ENCODE assay signal across 9 cellular contexts in the genomic region with DNA sequence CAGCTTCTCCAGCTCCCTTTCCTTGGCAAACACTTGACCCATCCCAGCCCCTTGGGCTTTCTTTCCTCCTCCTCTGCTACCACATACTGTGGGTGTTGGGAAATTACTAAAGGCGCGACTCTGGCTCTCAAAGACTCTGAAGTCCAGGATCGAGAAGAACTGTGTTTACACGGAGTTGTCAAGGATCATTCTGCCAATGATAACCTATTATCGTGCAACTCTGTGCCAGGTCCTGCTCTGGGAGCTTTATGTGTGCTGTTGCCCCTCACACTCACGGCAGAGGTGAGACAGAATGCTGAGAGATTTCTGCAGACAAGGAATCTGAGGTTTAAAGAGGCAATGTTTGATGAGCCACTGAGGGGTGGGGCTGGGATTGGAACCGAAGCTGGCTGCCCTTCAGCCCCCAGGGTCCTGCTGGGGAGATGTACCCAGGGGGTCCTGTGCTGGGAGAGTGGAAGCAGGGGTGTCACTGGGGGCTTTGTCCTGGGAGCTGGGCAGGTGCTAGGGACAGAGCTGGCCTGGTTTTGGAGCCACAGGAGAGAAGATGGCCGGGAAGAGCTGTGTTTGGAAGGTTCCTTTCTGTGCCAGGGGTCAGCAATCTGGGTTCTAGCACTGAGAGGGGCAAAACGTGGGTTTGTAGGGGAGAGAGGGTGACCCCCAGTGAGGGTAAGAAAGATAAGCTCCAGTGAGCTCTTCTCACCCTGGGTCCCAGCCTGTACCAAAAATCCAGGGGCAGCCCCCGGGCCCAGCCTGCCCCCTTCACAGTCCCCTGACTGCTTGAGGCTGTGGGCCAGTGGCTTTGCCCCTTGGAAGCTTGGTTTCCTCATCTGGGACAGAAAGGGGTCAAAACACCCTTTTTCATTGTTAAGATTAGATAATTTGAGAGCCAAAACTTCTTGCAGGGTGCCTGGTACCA.
DNase-seq lines count a peak whose midpoint lies in the region; ATAC-seq, FAIRE-seq and TF ChIP-seq lines count a peak whose summit lies in the region.
"Had no signal": no experiment of that assay in that cellular context is flagged by ENCODE, and none has a peak within 500 bp of the region (broad histone marks: within the 10 kb centered on the region; RNA-seq: fewer than 3 reads in every experiment).

No MANE protein-coding gene starts in this region.

- H3K9me3 ChIP-seq in astrocyte (ENCODE audit: insufficient read depth, low read depth, low read length), result no peaks in the 10 kb centered on the region

- H3K4me2 ChIP-seq in astrocyte (ENCODE audit: low read length), result peak overlapping the region; percentile 70

- H3K4me1 ChIP-seq in astrocyte (ENCODE audit: insufficient read depth, low read length), result peaks cover 50% of the 10 kb centered on the region
- peaks cover 8% of the 10 kb centered on the region for H3K4me1 ChIP-seq in urinary bladder (ENCODE audit: insufficient read depth)

- no peak for DNase-seq in activated T-cell treated with anti-CD3 and anti-CD28 coated beads, Interleukin-2, amount 50 U/mL, for 4 hours
- no peak for DNase-seq in activated T-cell treated with anti-CD3 and anti-CD28 coated beads for 4 hours
- DNase-seq in astrocyte (ENCODE audit: low read depth), result no peak
- peak; percentile 71 for DNase-seq in mesenteric fat pad (ENCODE audit: low spot score)
- DNase-seq: NCI-H1092 treated with DMSO at 0.1 percent for 48 hours had no signal

- no peak for FAIRE-seq in astrocyte (lab: Jason Lieb, UNC)

- H3K9ac ChIP-seq in astrocyte (ENCODE audit: low read length), result peak overlapping the region; percentile 76

- H3K4me3 ChIP-seq in astrocyte (ENCODE audit: insufficient read depth, low read depth, low read length) (no peak overlapping the region), urinary bladder (ENCODE audit: low read depth, low read length) (no peak overlapping the region)

- no peak overlapping the region for H2AFZ ChIP-seq in astrocyte (ENCODE audit: low read depth, low read length)

- H3K27ac Mint-ChIP-seq in astrocyte (ENCODE audit: unreplicated experiment), result peak overlapping the region; percentile 84

- no peaks in the 10 kb centered on the region for H3K27me3 Mint-ChIP-seq in activated T-cell treated with anti-CD3 and anti-CD28 coated beads, Interleukin-2, amount 50 U/mL, for 4 hours (ENCODE audit: low read depth)
- no peaks in the 10 kb centered on the region for H3K27me3 Mint-ChIP-seq in astrocyte (ENCODE audit: low read depth, unreplicated experiment)

- peaks cover 85% of the 10 kb centered on the region for H3K4me1 Mint-ChIP-seq in activated T-cell treated with anti-CD3 and anti-CD28 coated beads, Interleukin-2, amount 50 U/mL, for 4 hours (ENCODE audit: low read depth)
- peaks cover 79% of the 10 kb centered on the region for H3K4me1 Mint-ChIP-seq in astrocyte (ENCODE audit: low read depth, unreplicated experiment)

- peaks cover 25% of the 10 kb centered on the region for H4K20me1 ChIP-seq in astrocyte (ENCODE audit: insufficient read depth, low read length)

- H3K27ac ChIP-seq in astrocyte (ENCODE audit: low read depth, low read length), result peak overlapping the region; percentile 78
- peak overlapping the region; percentile 84 for H3K27ac ChIP-seq in urinary bladder (ENCODE audit: low read depth)

- 21% methylated on average over 10 of the region's 10 CpGs for WGBS in urinary bladder

- TF ChIP-seq CTCF in astrocyte (IDR thresholded peaks at IDR 0.05; ENCODE audit: insufficient read depth, low read depth, low read length), result no peak

- ATAC-seq in activated T-cell treated with anti-CD3 and anti-CD28 coated beads, Interleukin-2, amount 50 U/mL, for 4 hours, result peak; percentile 20 to 28
- ATAC-seq in GM19463 (IDR thresholded peaks at IDR 0.05; ENCODE audit: unreplicated experiment) (no peak), HG03095 (IDR thresholded peaks at IDR 0.05; ENCODE audit: unreplicated experiment) (no peak), HG02884 (IDR thresholded peaks at IDR 0.05; ENCODE audit: unreplicated experiment) (no peak)

- no peaks in the 10 kb centered on the region for H3K36me3 ChIP-seq in astrocyte (ENCODE audit: insufficient read depth, low read length)
- no peaks in the 10 kb centered on the region for H3K36me3 ChIP-seq in urinary bladder (ENCODE audit: insufficient read depth)

- H3K36me3 Mint-ChIP-seq in activated T-cell treated with anti-CD3 and anti-CD28 coated beads, Interleukin-2, amount 50 U/mL, for 4 hours (ENCODE audit: insufficient read depth), result peaks cover 2% of the 10 kb centered on the region
- peaks cover 10% of the 10 kb centered on the region for H3K36me3 Mint-ChIP-seq in astrocyte (ENCODE audit: low read depth, unreplicated experiment)

- H3K79me2 ChIP-seq in astrocyte (ENCODE audit: insufficient read depth, low read length), result peaks cover 99% of the 10 kb centered on the region

- no peaks in the 10 kb centered on the region for H3K27me3 ChIP-seq in astrocyte (ENCODE audit: insufficient read depth, low read length)

- no peaks in the 10 kb centered on the region for H3K9me3 Mint-ChIP-seq in activated T-cell treated with anti-CD3 and anti-CD28 coated beads, Interleukin-2, amount 50 U/mL, for 4 hours
- no peaks in the 10 kb centered on the region for H3K9me3 Mint-ChIP-seq in astrocyte (ENCODE audit: unreplicated experiment)

- H3K4me3 Mint-ChIP-seq in activated T-cell treated with anti-CD3 and anti-CD28 coated beads, Interleukin-2, amount 50 U/mL, for 4 hours, result peak overlapping the region; percentile 75
- H3K4me3 Mint-ChIP-seq in astrocyte (ENCODE audit: unreplicated experiment), result peak overlapping the region; percentile 15

Comparison
In these comparisons a context has a peak if more than half of its experiments do, and no peak if none do; other contexts are left out.
1. ATAC-seq: peak in activated T-cell treated with anti-CD3 and anti-CD28 coated beads, Interleukin-2, amount 50 U/mL, for 4 hours (2 of 2); none in GM19463 (single experiment), HG03095 (single experiment) and HG02884 (single experiment).